ENCODE assay signal across 34 cellular contexts in the genomic region with DNA sequence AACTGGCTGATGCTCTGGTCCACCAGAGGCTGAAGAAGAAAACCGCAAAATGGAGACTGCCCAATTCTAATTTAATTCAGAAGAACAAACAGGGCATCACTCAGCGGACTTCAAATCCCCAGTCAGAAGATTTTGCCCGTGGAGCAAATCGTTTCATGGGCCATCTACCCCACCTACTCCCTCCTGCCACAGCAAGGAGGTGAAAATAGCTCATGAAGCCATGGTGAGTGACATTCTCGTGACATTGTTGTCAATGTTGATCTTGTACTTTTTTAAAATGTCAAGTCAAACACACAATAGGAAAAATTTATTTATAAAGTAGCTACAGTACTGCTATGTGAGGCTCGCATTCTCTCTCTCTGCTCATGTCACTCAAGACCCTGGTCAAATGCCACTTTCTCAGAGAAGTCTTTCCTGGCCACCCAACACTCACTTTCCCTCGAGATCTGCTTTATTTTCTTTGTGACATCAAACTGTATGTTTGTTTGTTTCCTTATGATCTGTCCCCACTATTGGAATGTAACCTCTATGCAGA. TPM values are rescaled to one million over a fixed set of nuclear protein-coding genes. Genes with fewer than 3 reads are reported as not detected.
"Had no signal": no experiment of that assay in that cellular context is flagged by ENCODE, and none has a peak within 500 bp of the region (broad histone marks: within the 10 kb centered on the region; RNA-seq: fewer than 3 reads in every experiment).

No MANE protein-coding gene starts in this region.

- H3K4me3 ChIP-seq: ascending aorta, cardiac muscle cell, Peyer's patch, SJCRH30, SK-N-MC had no signal

- H3K9me3 ChIP-seq: ascending aorta, Peyer's patch, SJCRH30 had no signal

- H3K27ac Mint-ChIP-seq: activated CD4-positive, alpha-beta T cell treated with anti-CD3 and anti-CD28 coated beads for 36 hours; activated CD4-positive, alpha-beta T cell treated with anti-CD3 and anti-CD28 coated beads, Interleukin-2, amount 10 ng/mL, durations not matched to agents 7 days and 5 days; activated CD8-positive, alpha-beta T cell treated with anti-CD3 and anti-CD28 coated beads, Interleukin-2, amount 10 ng/mL, durations not matched to agents 7 days and 5 days; activated naive CD4-positive, alpha-beta T cell treated with anti-CD3 and anti-CD28 coated beads, Interleukin-2, amount 50 U/mL, for 24 hours; activated naive CD8-positive, alpha-beta T cell treated with anti-CD3 and anti-CD28 coated beads, Interleukin-2, amount 10 ng/mL, durations not matched to agents 7 days and 5 days; activated T-cell treated with anti-CD3 and anti-CD28 coated beads, Interleukin-2, amount 50 U/mL, for 24 hours; activated T-helper 2 cell treated with anti-CD3 and anti-CD28 coated beads, Interferon-gamma antibody, Interleukin-2, Interleukin-4, amounts not matched to agents 10 μg/mL and 5 μg/mL and 100 μg/mL, durations not matched to agents 14 hours and 24 hours and 36 hours; WTC11 had no signal

- H3K36me3 Mint-ChIP-seq: activated naive CD4-positive, alpha-beta T cell treated with anti-CD3 and anti-CD28 coated beads, Interleukin-2, amount 50 U/mL, for 24 hours; activated naive CD8-positive, alpha-beta T cell treated with anti-CD3 and anti-CD28 coated beads, Interleukin-2, amount 10 ng/mL, durations not matched to agents 7 days and 5 days; WTC11 had no signal

- H3K4me1 Mint-ChIP-seq: activated CD4-positive, alpha-beta T cell treated with anti-CD3 and anti-CD28 coated beads for 36 hours; activated CD4-positive, alpha-beta T cell treated with anti-CD3 and anti-CD28 coated beads, Interleukin-2, amount 10 ng/mL, durations not matched to agents 7 days and 5 days; activated naive CD4-positive, alpha-beta T cell treated with anti-CD3 and anti-CD28 coated beads, Interleukin-2, amount 50 U/mL, for 24 hours; activated naive CD8-positive, alpha-beta T cell treated with anti-CD3 and anti-CD28 coated beads, Interleukin-2, amount 10 ng/mL, durations not matched to agents 7 days and 5 days had no signal

- H3K4me1 ChIP-seq: ascending aorta, Peyer's patch, SJCRH30 had no signal

- H3K27ac ChIP-seq: ascending aorta, cardiac muscle cell, Peyer's patch, SJCRH30, SK-N-MC had no signal

- H3K9me3 Mint-ChIP-seq: activated CD4-positive, alpha-beta T cell treated with anti-CD3 and anti-CD28 coated beads, Interleukin-2, amount 10 ng/mL, durations not matched to agents 7 days and 5 days; activated naive CD4-positive, alpha-beta T cell treated with anti-CD3 and anti-CD28 coated beads, Interleukin-2, amount 50 U/mL, for 24 hours; activated naive CD8-positive, alpha-beta T cell treated with anti-CD3 and anti-CD28 coated beads, Interleukin-2, amount 10 ng/mL, durations not matched to agents 7 days and 5 days; activated T-cell treated with anti-CD3 and anti-CD28 coated beads, Interleukin-2, amount 50 U/mL, for 24 hours; activated T-helper 2 cell treated with anti-CD3 and anti-CD28 coated beads, Interferon-gamma antibody, Interleukin-2, Interleukin-4, amounts not matched to agents 10 μg/mL and 5 μg/mL and 100 μg/mL, durations not matched to agents 14 hours and 24 hours and 36 hours had no signal

- H3K4me3 Mint-ChIP-seq: activated CD4-positive, alpha-beta T cell treated with anti-CD3 and anti-CD28 coated beads for 36 hours; activated CD4-positive, alpha-beta T cell treated with anti-CD3 and anti-CD28 coated beads, Interleukin-2, amount 10 ng/mL, durations not matched to agents 7 days and 5 days; activated CD8-positive, alpha-beta T cell treated with anti-CD3 and anti-CD28 coated beads, Interleukin-2, amount 10 ng/mL, durations not matched to agents 7 days and 5 days; activated naive CD4-positive, alpha-beta T cell treated with anti-CD3 and anti-CD28 coated beads, Interleukin-2, amount 50 U/mL, for 24 hours; activated naive CD8-positive, alpha-beta T cell treated with anti-CD3 and anti-CD28 coated beads, Interleukin-2, amount 10 ng/mL, durations not matched to agents 7 days and 5 days; activated T-cell treated with anti-CD3 and anti-CD28 coated beads, Interleukin-2, amount 50 U/mL, for 24 hours; WTC11 had no signal

- H3K36me3 ChIP-seq: ascending aorta, cardiac muscle cell, Peyer's patch, SJCRH30 had no signal

- H3K27me3 ChIP-seq: ascending aorta, cardiac muscle cell, Peyer's patch, SJCRH30 had no signal

- DNase-seq: activated CD4-positive, alpha-beta T cell treated with anti-CD3 and anti-CD28 coated beads for 36 hours; activated CD4-positive, alpha-beta T cell treated with anti-CD3 and anti-CD28 coated beads, Interleukin-2, amount 10 ng/mL, durations not matched to agents 7 days and 5 days; activated CD4-positive, alpha-beta T cell treated with anti-CD3 and anti-CD28 coated beads, Interleukin-2, amount 50 U/mL, for 48 hours; activated CD8-positive, alpha-beta T cell treated with anti-CD3 and anti-CD28 coated beads, Interleukin-2, amount 10 ng/mL, durations not matched to agents 7 days and 5 days; activated gamma-delta T cell; activated naive CD4-positive, alpha-beta T cell treated with Interleukin-2 at 50 U/mL for 16 hours; activated naive CD8-positive, alpha-beta T cell treated with anti-CD3 and anti-CD28 coated beads, Interleukin-2, amount 10 ng/mL, durations not matched to agents 7 days and 5 days; activated T-cell treated with anti-CD3 and anti-CD28 coated beads, Interleukin-2, amount 50 U/mL, for 24 hours; amygdala; Kasumi-1; KG1; MM.1S; MV-4-11; NCI-H1092; NCI-H1436 treated with DMSO at 0.1 percent for 48 hours; NCI-H1694 treated with DMSO at 0.1 percent for 48 hours; NCI-H2029; NCI-H345; NCI-H526; NCI-H748 treated with DMSO at 0.1 percent for 48 hours; NK-92 treated with Interleukin-12 subunit alpha and Interleukin-12 subunit beta, amount 100 ng/mL, for 24 hours; PC-3; Peyer's patch; RPMI8226; SJCRH30 had no signal

- ATAC-seq: activated CD4-positive, alpha-beta T cell treated with anti-CD3 and anti-CD28 coated beads for 36 hours; activated CD4-positive, CD25-positive, alpha-beta regulatory T cell treated with anti-CD3 and anti-CD28 coated beads, Interleukin-2, amount 50 U/mL, for 24 hours; activated CD8-positive, alpha-beta T cell treated with anti-CD3 and anti-CD28 coated beads, Interleukin-2, amount 10 ng/mL, durations not matched to agents 7 days and 5 days; PC-3; WTC11 had no signal

- H3K27me3 Mint-ChIP-seq: activated CD4-positive, alpha-beta T cell treated with anti-CD3 and anti-CD28 coated beads for 36 hours; activated CD4-positive, alpha-beta T cell treated with anti-CD3 and anti-CD28 coated beads, Interleukin-2, amount 10 ng/mL, durations not matched to agents 7 days and 5 days; activated naive CD4-positive, alpha-beta T cell treated with anti-CD3 and anti-CD28 coated beads, Interleukin-2, amount 50 U/mL, for 24 hours; activated naive CD8-positive, alpha-beta T cell treated with anti-CD3 and anti-CD28 coated beads, Interleukin-2, amount 10 ng/mL, durations not matched to agents 7 days and 5 days; activated T-cell treated with anti-CD3 and anti-CD28 coated beads, Interleukin-2, amount 50 U/mL, for 24 hours had no signal

RNA-seq across cellular contexts. Expression of a gene that starts 31.3 kb away (rescaled TPM):
- total RNA-seq: activated CD4-positive, alpha-beta T cell treated with anti-CD3 and anti-CD28 coated beads for 36 hours; activated CD4-positive, alpha-beta T cell treated with anti-CD3 and anti-CD28 coated beads, Interleukin-2, amount 10 ng/mL, durations not matched to agents 7 days and 5 days; activated CD8-positive, alpha-beta T cell treated with anti-CD3 and anti-CD28 coated beads, Interleukin-2, amount 10 ng/mL, durations not matched to agents 7 days and 5 days; activated naive CD8-positive, alpha-beta T cell treated with anti-CD3 and anti-CD28 coated beads, Interleukin-2, amount 10 ng/mL, durations not matched to agents 7 days and 5 days; activated T-helper 2 cell treated with anti-CD3 and anti-CD28 coated beads, Interferon-gamma antibody, Interleukin-2, Interleukin-4, amounts not matched to agents 10 μg/mL and 5 μg/mL and 100 μg/mL, durations not matched to agents 14 hours and 24 hours and 36 hours; T-helper 1 cell treated with Interleukin-12 subunit alpha and Interleukin-12 subunit beta and Interleukin-4 antibody, amounts not matched to agents 30 ng/mL and 1 ng/mL, for 36 hours; T-helper 2 cell treated with Interferon-gamma antibody and Interleukin-4, amounts not matched to agents 100 ng/mL and 5 ng/mL, for 36 hours had no signal
